ENCODE assay signal across 13 cellular contexts in the genomic region with DNA sequence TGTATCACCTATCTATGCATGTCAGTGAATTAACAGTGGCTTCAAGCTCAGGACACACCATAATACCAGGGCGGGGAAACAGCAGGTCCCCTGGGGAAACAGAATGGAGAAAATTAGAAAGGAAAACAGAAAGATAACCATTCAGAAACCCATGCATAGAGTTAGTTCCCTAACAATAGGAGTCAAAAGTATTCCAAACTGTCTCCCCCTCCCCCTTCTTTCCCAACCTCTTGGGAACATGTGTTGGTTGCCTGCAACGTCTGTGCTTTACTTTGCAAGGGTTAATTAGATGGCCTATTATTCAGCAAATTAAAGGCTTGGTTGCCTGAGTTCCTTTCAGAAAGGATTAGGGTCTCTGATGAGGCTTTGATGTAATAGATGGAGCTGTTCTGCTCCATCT.
DNase-seq lines count a peak whose midpoint lies in the region; ATAC-seq lines count a peak whose summit lies in the region.
"Had no signal": no experiment of that assay in that cellular context is flagged by ENCODE, and none has a peak within 500 bp of the region (broad histone marks: within the 10 kb centered on the region; RNA-seq: fewer than 3 reads in every experiment).

No MANE protein-coding gene starts in this region.

- H3K27ac ChIP-seq in iPS-18a (ENCODE audit: low read length) = no peak overlapping the region
- H3K27ac ChIP-seq: dorsolateral prefrontal cortex, upper lobe of left lung had no signal

- ATAC-seq in GM21526 (IDR thresholded peaks at IDR 0.05; ENCODE audit: low FRiP score, unreplicated experiment) = no peak
- no peak for ATAC-seq in GM21717 (IDR thresholded peaks at IDR 0.05; ENCODE audit: unreplicated experiment)
- ATAC-seq: mucosa of descending colon had no signal

- peaks cover 25% of the 10 kb centered on the region for H3K4me1 ChIP-seq in iPS-18a (ENCODE audit: control insufficient read depth, low read depth, low read length)
- H3K4me1 ChIP-seq: upper lobe of left lung had no signal

- H3K4me3 ChIP-seq in iPS-18a (ENCODE audit: low read length) = peak overlapping the region; percentile 13
- H3K4me3 ChIP-seq: dorsolateral prefrontal cortex, mucosa of descending colon, upper lobe of left lung had no signal

- H3K9me3 ChIP-seq in iPS-18a (ENCODE audit: control insufficient read depth, low read depth, low read length) = no peaks in the 10 kb centered on the region
- H3K9me3 ChIP-seq: mucosa of descending colon, upper lobe of left lung had no signal

- no peak overlapping the region for H3K9ac ChIP-seq in iPS-18a (ENCODE audit: low read length)

- DNase-seq in NCI-H1417 (lab: John Stamatoyannopoulos, UW) (peak in 2 of 3 experiments; percentile 27 to 70), NCI-H1417 treated with DMSO at 0.1 percent for 48 hours (lab: John Stamatoyannopoulos, UW) (no peak), NCI-H1105 (lab: John Stamatoyannopoulos, UW) (peak; percentile 31), NCI-H748 treated with DMSO at 0.1 percent for 48 hours (lab: John Stamatoyannopoulos, UW) (peak; percentile 95), amygdala (lab: John Stamatoyannopoulos, UW) (no peak)
- DNase-seq: activated B cell treated with CpG ODN at 0.5 μM for 24 hours, dorsolateral prefrontal cortex, mucosa of descending colon, NCI-H1048, upper lobe of left lung had no signal

- no peaks in the 10 kb centered on the region for H3K36me3 ChIP-seq in iPS-18a (ENCODE audit: control insufficient read depth, low read depth, low read length)
- H3K36me3 ChIP-seq: upper lobe of left lung had no signal

- no peaks in the 10 kb centered on the region for H3K27me3 ChIP-seq in iPS-18a (ENCODE audit: control insufficient read depth, insufficient read depth, low read length)
- H3K27me3 ChIP-seq: upper lobe of left lung had no signal

Comparison
In these comparisons a context has a peak if more than half of its experiments do, and no peak if none do; other contexts are left out.
1. DNase-seq: peak in NCI-H1417 (2 of 3), NCI-H1105 (single experiment) and NCI-H748 treated with DMSO at 0.1 percent for 48 hours (single experiment); none in NCI-H1417 treated with DMSO at 0.1 percent for 48 hours (single experiment) and amygdala (0 of 56).